ENCODE assay signal across 14 cellular contexts in the genomic region with DNA sequence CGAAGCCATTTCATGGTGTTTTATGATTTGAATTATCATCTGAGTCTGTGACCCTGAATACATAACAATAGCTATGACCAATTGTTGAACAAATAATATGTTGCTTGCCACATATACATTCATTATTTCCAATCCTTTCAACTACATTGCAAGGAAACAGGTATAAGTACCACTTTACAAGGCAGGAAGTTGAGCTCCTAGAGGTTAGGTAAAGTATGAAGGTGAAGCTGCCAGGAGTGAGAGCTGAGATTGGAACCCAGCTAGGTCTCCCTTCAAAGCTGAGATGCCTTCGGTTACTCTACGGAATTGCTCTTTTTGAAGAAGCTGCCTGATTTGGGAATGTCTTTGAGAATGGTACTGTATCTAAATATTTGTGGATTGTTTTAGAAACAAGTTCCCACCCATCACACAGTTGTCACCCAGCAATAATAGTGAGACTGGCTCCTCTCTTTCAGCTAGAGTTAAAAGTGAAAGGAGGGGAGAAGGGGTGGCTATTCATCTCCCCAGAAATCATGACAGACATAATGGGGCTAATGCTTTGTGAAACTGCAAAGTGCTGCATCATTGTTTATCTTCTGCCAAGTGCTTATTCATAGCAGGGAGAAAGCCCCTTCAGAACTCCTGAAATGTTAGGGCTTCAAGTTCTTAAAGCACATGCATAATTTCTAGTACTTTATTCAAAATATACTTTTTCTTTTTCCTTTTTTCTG.
DNase-seq lines count a peak whose midpoint lies in the region; ATAC-seq and TF ChIP-seq lines count a peak whose summit lies in the region.
"Had no signal": no experiment of that assay in that cellular context is flagged by ENCODE, and none has a peak within 500 bp of the region (broad histone marks: within the 10 kb centered on the region; RNA-seq: fewer than 3 reads in every experiment).

No MANE protein-coding gene starts in this region.

- peaks cover 5 to 13% (median 10%) of the 10 kb centered on the region in 4 donors for H3K4me1 ChIP-seq in stomach

- no peak for DNase-seq in stimulated activated naive CD8-positive, alpha-beta T cell treated with anti-CD3 and anti-CD28 coated beads, Interleukin-15, amount 100 ng/mL, for 72 hours
- DNase-seq in stimulated activated naive CD8-positive, alpha-beta T cell treated with anti-CD3 and anti-CD28 coated beads, Interleukin-15, Interleukin-2, amounts not matched to agents 100 U/mL and 50 U/mL, for 24 hours: no peak
- peak; percentile 6 for DNase-seq in amniotic stem cell (lab: John Stamatoyannopoulos, UW)
- DNase-seq in inferior parietal cortex (ENCODE audit: extremely low spot score): peak; percentile 7
- no peak for DNase-seq in stomach
- DNase-seq in OCI-M2 (lab: John Stamatoyannopoulos, UW; ENCODE audit: unreplicated experiment): no peak
- no peak for DNase-seq in NCI-H128 (lab: John Stamatoyannopoulos, UW; ENCODE audit: unreplicated experiment)
- DNase-seq in T-helper 9 cell: no peak
- DNase-seq: activated CD4-positive, CD25-positive, alpha-beta regulatory T cell treated with anti-CD3 and anti-CD28 coated beads, Interleukin-2, amount 50 U/mL, for 72 hours; COR-L47; glutamatergic neuron; stimulated activated CD4-positive, alpha-beta T cell treated with anti-CD3 and anti-CD28 coated beads, Interleukin-2, amount 100 ng/mL, for 24 hours had no signal

- no peak overlapping the region for H3K4me3 ChIP-seq in stomach
- H3K4me3 ChIP-seq: thyroid gland had no signal

- no peak overlapping the region for H3K4me3 Mint-ChIP-seq in stimulated activated naive CD8-positive, alpha-beta T cell treated with anti-CD3 and anti-CD28 coated beads, Interleukin-15, amount 100 ng/mL, for 72 hours
- H3K4me3 Mint-ChIP-seq: brain had no signal

- TF ChIP-seq CTCF in stomach (IDR thresholded peaks at IDR 0.05): no peak

- H3K9me3 ChIP-seq in stomach: no peaks in the 10 kb centered on the region
- H3K9me3 ChIP-seq: thyroid gland had no signal

- no peak overlapping the region for H3K27ac Mint-ChIP-seq in stimulated activated naive CD8-positive, alpha-beta T cell treated with anti-CD3 and anti-CD28 coated beads, Interleukin-15, amount 100 ng/mL, for 72 hours

- TF ChIP-seq EP300 in stomach (IDR thresholded peaks at IDR 0.05): no peak

- peaks cover 40% of the 10 kb centered on the region for H3K4me1 Mint-ChIP-seq in stimulated activated naive CD8-positive, alpha-beta T cell treated with anti-CD3 and anti-CD28 coated beads, Interleukin-15, amount 100 ng/mL, for 72 hours

- whole genome bisulfite sequencing in stomach, 5 donors: 65 to 86% (median 79%) methylated on average over 3 of the region's 3 CpGs

- ATAC-seq in stimulated activated naive CD8-positive, alpha-beta T cell treated with anti-CD3 and anti-CD28 coated beads, Interleukin-15, amount 100 ng/mL, for 72 hours: peak; percentile 40
- ATAC-seq in stimulated activated naive CD8-positive, alpha-beta T cell treated with anti-CD3 and anti-CD28 coated beads, Interleukin-15, Interleukin-2, amounts not matched to agents 100 U/mL and 50 U/mL, for 24 hours: no peak

- TF ChIP-seq POLR2A in stomach (IDR thresholded peaks at IDR 0.05): no peak

- no peaks in the 10 kb centered on the region for H3K27me3 ChIP-seq in stomach
- H3K27me3 ChIP-seq: thyroid gland had no signal

- intact Hi-C loops in stomach (cut with DNase I; ENCODE audit: low total_unique reads): no loop called here

- no peaks in the 10 kb centered on the region for H3K36me3 ChIP-seq in stomach
- H3K36me3 ChIP-seq: thyroid gland had no signal

- H3K9me3 Mint-ChIP-seq in stimulated activated naive CD8-positive, alpha-beta T cell treated with anti-CD3 and anti-CD28 coated beads, Interleukin-15, amount 100 ng/mL, for 72 hours: peaks cover 13 to 14% of the 10 kb centered on the region in 2 donors

- H3K27me3 Mint-ChIP-seq in stimulated activated naive CD8-positive, alpha-beta T cell treated with anti-CD3 and anti-CD28 coated beads, Interleukin-15, amount 100 ng/mL, for 72 hours: no peaks in the 10 kb centered on the region

- no peak overlapping the region for H3K27ac ChIP-seq in stomach

Comparison
In these comparisons a context has a peak if more than half of its experiments do, and no peak if none do; other contexts are left out.
1. DNase-seq: peak in amniotic stem cell (single experiment) and inferior parietal cortex (single experiment); none in stimulated activated naive CD8-positive, alpha-beta T cell treated with anti-CD3 and anti-CD28 coated beads, Interleukin-15, amount 100 ng/mL, for 72 hours (0 of 2), stimulated activated naive CD8-positive, alpha-beta T cell treated with anti-CD3 and anti-CD28 coated beads, Interleukin-15, Interleukin-2, amounts not matched to agents 100 U/mL and 50 U/mL, for 24 hours (single experiment), stomach (single experiment), OCI-M2 (single experiment), NCI-H128 (single experiment) and T-helper 9 cell (single experiment).